ENCODE assay signal across 9 cellular contexts in genomic region chr11:73387594-73388021, GRCh38. TPM values are rescaled to one million over a fixed set of nuclear protein-coding genes. Genes with fewer than 3 reads are reported as not detected.
DNase-seq lines count a peak whose midpoint lies in the region; ATAC-seq and TF ChIP-seq lines count a peak whose summit lies in the region.
"Had no signal": no experiment of that assay in that cellular context is flagged by ENCODE, and none has a peak within 500 bp of the region (broad histone marks: within the 10 kb centered on the region; RNA-seq: fewer than 3 reads in every experiment).

No MANE protein-coding gene starts in this region.

- intact Hi-C loops in right cardiac atrium (cut with DNase I): no loop called here

- peaks cover 50% of the 10 kb centered on the region for H3K4me1 Mint-ChIP-seq in activated naive CD8-positive, alpha-beta T cell treated with anti-CD3 and anti-CD28 coated beads, Interleukin-2, amount 10 ng/mL, durations not matched to agents 7 days and 5 days
- H3K4me1 Mint-ChIP-seq in activated naive CD8-positive, alpha-beta T cell treated with anti-CD3 and anti-CD28 coated beads for 36 hours: peaks cover 38% of the 10 kb centered on the region

- H3K4me3 ChIP-seq in SJCRH30 (no peak overlapping the region), right cardiac atrium (ENCODE audit: low read length) (no peak overlapping the region), thymus (ENCODE audit: low read length) (no peak overlapping the region), BE2C (ENCODE audit: low read depth, low read length) (no peak overlapping the region)

- H3K4me3 Mint-ChIP-seq in activated naive CD8-positive, alpha-beta T cell treated with anti-CD3 and anti-CD28 coated beads, Interleukin-2, amount 10 ng/mL, durations not matched to agents 7 days and 5 days: no peak overlapping the region
- H3K4me3 Mint-ChIP-seq in activated naive CD8-positive, alpha-beta T cell treated with anti-CD3 and anti-CD28 coated beads for 36 hours: no peak overlapping the region

- no peak for DNase-seq in activated naive CD8-positive, alpha-beta T cell treated with anti-CD3 and anti-CD28 coated beads, Interleukin-2, amount 10 ng/mL, durations not matched to agents 7 days and 5 days
- no peak for DNase-seq in activated naive CD8-positive, alpha-beta T cell treated with anti-CD3 and anti-CD28 coated beads for 36 hours
- DNase-seq in SJCRH30: peak; percentile 81 to 82
- peak in 2 of 3 donors; percentile 51 to 56 for DNase-seq in right cardiac atrium
- DNase-seq in BE2C: no peak
- DNase-seq: brain microvascular endothelial cell had no signal

- no peaks in the 10 kb centered on the region for H3K9me3 ChIP-seq in SJCRH30 (replicated peaks)
- H3K9me3 ChIP-seq in right cardiac atrium (ENCODE audit: control insufficient read depth, low read length): no peaks in the 10 kb centered on the region
- no peaks in the 10 kb centered on the region for H3K9me3 ChIP-seq in thymus (ENCODE audit: control insufficient read depth)
- H3K9me3 ChIP-seq in BE2C: no peaks in the 10 kb centered on the region

- H3K36me3 ChIP-seq in SJCRH30 (peaks cover under 1% of the 10 kb centered on the region; the same call in 1 of the 2 replicates), thymus (ENCODE audit: control insufficient read depth, insufficient read depth) (peaks cover 14% of the 10 kb centered on the region), BE2C (no peaks in the 10 kb centered on the region)

- H3K27me3 ChIP-seq in SJCRH30 (no peaks in the 10 kb centered on the region), right cardiac atrium (ENCODE audit: control insufficient read depth, insufficient read depth) (no peaks in the 10 kb centered on the region), thymus (ENCODE audit: control insufficient read depth, insufficient read depth) (no peaks in the 10 kb centered on the region), BE2C (no peaks in the 10 kb centered on the region)
- H3K27me3 ChIP-seq: brain microvascular endothelial cell had no signal

- ATAC-seq in activated naive CD8-positive, alpha-beta T cell treated with anti-CD3 and anti-CD28 coated beads, Interleukin-2, amount 10 ng/mL, durations not matched to agents 7 days and 5 days (ENCODE audit: low read depth): no peak
- ATAC-seq in right cardiac atrium: peak in 1 of 2 donors; percentile 27
- ATAC-seq in HG03280 (IDR thresholded peaks at IDR 0.05; ENCODE audit: unreplicated experiment): no peak
- ATAC-seq in GM18867 (IDR thresholded peaks at IDR 0.05; ENCODE audit: unreplicated experiment): no peak

- H3K36me3 Mint-ChIP-seq in activated naive CD8-positive, alpha-beta T cell treated with anti-CD3 and anti-CD28 coated beads, Interleukin-2, amount 10 ng/mL, durations not matched to agents 7 days and 5 days: peaks cover 1% of the 10 kb centered on the region
- H3K36me3 Mint-ChIP-seq in activated naive CD8-positive, alpha-beta T cell treated with anti-CD3 and anti-CD28 coated beads for 36 hours: no peaks in the 10 kb centered on the region

- H3K27ac ChIP-seq in SJCRH30 (peak overlapping the region; percentile 44), right cardiac atrium (ENCODE audit: low read length) (no peak overlapping the region), thymus (ENCODE audit: low read depth) (peak overlapping the region; percentile 34)
- H3K27ac ChIP-seq: brain microvascular endothelial cell had no signal

- peak overlapping the region; percentile 81 for H3K27ac Mint-ChIP-seq in activated naive CD8-positive, alpha-beta T cell treated with anti-CD3 and anti-CD28 coated beads, Interleukin-2, amount 10 ng/mL, durations not matched to agents 7 days and 5 days
- no peak overlapping the region for H3K27ac Mint-ChIP-seq in activated naive CD8-positive, alpha-beta T cell treated with anti-CD3 and anti-CD28 coated beads for 36 hours

- H3K4me1 ChIP-seq in SJCRH30 (peaks cover 29% of the 10 kb centered on the region), right cardiac atrium (ENCODE audit: control insufficient read depth, insufficient read depth, low read length) (peaks cover 13% of the 10 kb centered on the region), thymus (ENCODE audit: control insufficient read depth, insufficient read depth, low read length) (peaks cover 42% of the 10 kb centered on the region), BE2C (no peaks in the 10 kb centered on the region)

- POLR2A ChIA-PET in activated naive CD8-positive, alpha-beta T cell treated with anti-CD3 and anti-CD28 coated beads, Interleukin-2, amount 10 ng/mL, durations not matched to agents 7 days and 5 days (lab: Charles Lee): interaction anchor here (1.5 kb wide), 1 partner anchor 36 kb away, joined by 5 read pairs; no protein-coding TSS in a partner anchor

- TF ChIP-seq CTCF in BE2C (IDR thresholded peaks at IDR 0.05; ENCODE audit: low read depth, low read length): no peak

- no peaks in the 10 kb centered on the region for H3K9me3 Mint-ChIP-seq in activated naive CD8-positive, alpha-beta T cell treated with anti-CD3 and anti-CD28 coated beads, Interleukin-2, amount 10 ng/mL, durations not matched to agents 7 days and 5 days
- no peaks in the 10 kb centered on the region for H3K9me3 Mint-ChIP-seq in activated naive CD8-positive, alpha-beta T cell treated with anti-CD3 and anti-CD28 coated beads for 36 hours

- WGBS in right cardiac atrium: 72% methylated on average over 13 of the region's 13 CpGs
- WGBS in thymus: 87% methylated on average over 13 of the region's 13 CpGs

- no peaks in the 10 kb centered on the region for H3K27me3 Mint-ChIP-seq in activated naive CD8-positive, alpha-beta T cell treated with anti-CD3 and anti-CD28 coated beads, Interleukin-2, amount 10 ng/mL, durations not matched to agents 7 days and 5 days
- H3K27me3 Mint-ChIP-seq in activated naive CD8-positive, alpha-beta T cell treated with anti-CD3 and anti-CD28 coated beads for 36 hours: no peaks in the 10 kb centered on the region

RNA-seq across cellular contexts. Expression of gene RELT, which starts 11.4 kb away (rescaled TPM):
- total RNA-seq in activated naive CD8-positive, alpha-beta T cell treated with anti-CD3 and anti-CD28 coated beads, Interleukin-2, amount 10 ng/mL, durations not matched to agents 7 days and 5 days: 10 to 100 TPM; 26.2 to 28.4 TPM
- 10 to 100 TPM; 23.2 to 24.2 TPM for total RNA-seq in activated naive CD8-positive, alpha-beta T cell treated with anti-CD3 and anti-CD28 coated beads for 36 hours
- total RNA-seq in SJCRH30 (2014; rRNA removed; shearing (Covaris generic)): 8.7 and 10.1 TPM in 2 replicates
- total RNA-seq in right cardiac atrium: 10 to 100 TPM in 1 of 4 donors, 1 to 10 TPM in 3; 3.9 to 11.2 (median 7.0) TPM
- polyA plus RNA-seq in right cardiac atrium (4.1 TPM), thymus (9.9 TPM)
- polyA plus RNA-seq in BE2C (2012; ENCODE audit: insufficient read depth, insufficient read length, low read depth): 7.5 TPM

Comparison
In these comparisons a context has a peak if more than half of its experiments do, and no peak if none do; other contexts are left out.
1. DNase-seq: peak in SJCRH30 (2 of 2) and right cardiac atrium (2 of 3); none in activated naive CD8-positive, alpha-beta T cell treated with anti-CD3 and anti-CD28 coated beads, Interleukin-2, amount 10 ng/mL, durations not matched to agents 7 days and 5 days (single experiment), activated naive CD8-positive, alpha-beta T cell treated with anti-CD3 and anti-CD28 coated beads for 36 hours (single experiment) and BE2C (single experiment).